ENCODE assay signal across 17 cellular contexts in the genomic region with DNA sequence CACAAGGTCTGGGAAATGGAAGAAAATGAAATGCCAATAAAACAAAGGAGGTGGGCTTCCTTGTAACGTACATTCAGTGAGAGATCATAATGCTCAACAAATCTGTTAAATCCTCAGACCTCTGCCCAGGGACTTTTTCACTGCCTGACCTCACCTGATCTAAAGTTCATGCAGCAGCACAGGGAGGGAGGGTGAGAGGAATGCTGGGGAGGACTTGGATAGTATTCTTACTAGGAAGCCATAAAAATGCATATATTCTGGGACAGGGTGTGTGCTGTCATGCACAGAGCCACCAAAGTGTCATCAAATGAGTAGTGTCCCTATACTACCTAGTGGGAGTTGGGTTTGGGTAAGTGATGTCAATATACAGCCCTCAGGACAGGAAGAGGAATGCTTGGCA. TPM values are rescaled to one million over a fixed set of nuclear protein-coding genes. Genes with fewer than 3 reads are reported as not detected.
DNase-seq lines count a peak whose midpoint lies in the region; ATAC-seq, FAIRE-seq and TF ChIP-seq lines count a peak whose summit lies in the region.
"Had no signal": no experiment of that assay in that cellular context is flagged by ENCODE, and none has a peak within 500 bp of the region (broad histone marks: within the 10 kb centered on the region; RNA-seq: fewer than 3 reads in every experiment).

No MANE protein-coding gene starts in this region.

- no peak for TF ChIP-seq POLR2A in transverse colon (IDR thresholded peaks at IDR 0.05)

- no peak for TF ChIP-seq EP300 in transverse colon (IDR thresholded peaks at IDR 0.05; ENCODE audit: low read depth)

- DNase-seq in HTR-8/SVneo (ENCODE audit: insufficient read length, low spot score) (no peak), mucosa of descending colon (peak in 1 of 3 donors; percentile 68), transverse colon (peak; percentile 60), 8988T (no peak), foreskin fibroblast (no peak)
- DNase-seq: BE2C; CD4-positive, alpha-beta memory T cell; DMS79; GM23248; H9 had no signal

- no peaks in the 10 kb centered on the region for H3K36me3 Mint-ChIP-seq in activated T-helper 17 cell treated with anti-CD3 and anti-CD28 coated beads, Interleukin-2, amount 50 U/mL, for 72 hours (ENCODE audit: low read depth)

- H3K4me1 Mint-ChIP-seq in activated T-helper 17 cell treated with anti-CD3 and anti-CD28 coated beads, Interleukin-2, amount 50 U/mL, for 72 hours = peaks cover 7% of the 10 kb centered on the region
- H3K4me1 Mint-ChIP-seq: H9 had no signal

- WGBS in transverse colon (ENCODE audit: low coverage in 1 of 2), 2 donors = 40 to 53% methylated on average over 1 of the region's 1 CpG

- H3K27ac ChIP-seq in transverse colon = peak overlapping the region; percentile 70 to 80 (median 76)
- H3K27ac ChIP-seq: A549, C4-2B, GM23248 had no signal

- H3K9me3 ChIP-seq in mucosa of descending colon (no peaks in the 10 kb centered on the region), transverse colon (no peaks in the 10 kb centered on the region)
- H3K9me3 ChIP-seq: A549, BE2C had no signal

- intact Hi-C loops in mucosa of descending colon (cut with DNase I, micrococcal nuclease) = no loop called here
- intact Hi-C loops in transverse colon (cut with DNase I; ENCODE audit: low total_unique reads) = no loop called here

- H3K9me3 Mint-ChIP-seq in activated T-helper 17 cell treated with anti-CD3 and anti-CD28 coated beads, Interleukin-2, amount 50 U/mL, for 72 hours = no peaks in the 10 kb centered on the region
- H3K9me3 Mint-ChIP-seq: H9 had no signal

- H3K36me3 ChIP-seq in mucosa of descending colon (ENCODE audit: low read depth) = no peaks in the 10 kb centered on the region
- no peaks in the 10 kb centered on the region for H3K36me3 ChIP-seq in transverse colon
- H3K36me3 ChIP-seq: BE2C had no signal

- H3K4me1 ChIP-seq in mucosa of descending colon (ENCODE audit: low read depth) (peaks cover 33% of the 10 kb centered on the region), transverse colon (peaks cover 4 to 43% (median 8%) of the 10 kb centered on the region in 4 donors)
- H3K4me1 ChIP-seq: A549, BE2C had no signal

- in situ Hi-C loops in transverse colon (cut with MboI; ENCODE audit: low pct_ligation_motif_present in 1 of 4, low pct_unique_long_range_greater_than_20kb in 1 of 4, low sequenced_read_pairs in 3 of 4) = no loop called here

- peak; percentile 4 for FAIRE-seq in HTR-8/SVneo (lab: Jason Lieb, UNC)
- FAIRE-seq: A549, GM12878, GM18507 had no signal

- H3K4me3 Mint-ChIP-seq in activated T-helper 17 cell treated with anti-CD3 and anti-CD28 coated beads, Interleukin-2, amount 50 U/mL, for 72 hours = no peak overlapping the region
- H3K4me3 Mint-ChIP-seq: CD4-positive, alpha-beta memory T cell; H9 had no signal

- TF ChIP-seq CTCF in mucosa of descending colon (IDR thresholded peaks at IDR 0.05) (no peak), transverse colon (IDR thresholded peaks at IDR 0.05) (no peak), foreskin fibroblast (IDR thresholded peaks at IDR 0.05; ENCODE audit: low read depth, low read length) (no peak)

- no peaks in the 10 kb centered on the region for H3K27me3 ChIP-seq in transverse colon
- H3K27me3 ChIP-seq: BE2C had no signal

- no peak for ATAC-seq in activated T-helper 17 cell treated with anti-CD3 and anti-CD28 coated beads, Interleukin-2, amount 50 U/mL, for 72 hours (replicated peaks)
- ATAC-seq in mucosa of descending colon (peak; percentile 84), HG03095 (IDR thresholded peaks at IDR 0.05; ENCODE audit: unreplicated experiment) (no peak)
- ATAC-seq: A549, GM12878 had no signal

- H3K4me3 ChIP-seq in mucosa of descending colon = no peak overlapping the region
- H3K4me3 ChIP-seq in transverse colon = no peak overlapping the region
- no peak overlapping the region for H3K4me3 ChIP-seq in foreskin fibroblast (ENCODE audit: low read depth in 1 of 2, low read length in 2 of 2)
- H3K4me3 ChIP-seq: A549, GM12878, GM23248 had no signal

- peak overlapping the region; percentile 40 for H3K27ac Mint-ChIP-seq in activated T-helper 17 cell treated with anti-CD3 and anti-CD28 coated beads, Interleukin-2, amount 50 U/mL, for 72 hours
- H3K27ac Mint-ChIP-seq: H9 had no signal

- H3K27me3 Mint-ChIP-seq in activated T-helper 17 cell treated with anti-CD3 and anti-CD28 coated beads, Interleukin-2, amount 50 U/mL, for 72 hours = no peaks in the 10 kb centered on the region
- H3K27me3 Mint-ChIP-seq: CD4-positive, alpha-beta memory T cell had no signal

RNA-seq across cellular contexts. Expression of gene CLIC5, which starts 32.6 kb away (rescaled TPM):
- 10 to 100 TPM; 10.6 to 10.7 TPM for total RNA-seq in activated T-helper 17 cell treated with anti-CD3 and anti-CD28 coated beads, Interleukin-2, amount 50 U/mL, for 72 hours
- total RNA-seq in mucosa of descending colon (100 to 1,000 TPM; 149 to 242 (median 215) TPM), transverse colon (100 to 1,000 TPM in 3 of 4 donors, 1 to 10 TPM in 1; 5.0 to 222 (median 149) TPM)
- total RNA-seq: G401, GM12878, GM23248 had no signal
